20 cellular contexts compared by ENCODE assay signal in genomic region chr14:24871302-24871701, GRCh38.
DNase-seq lines count a peak whose midpoint lies in the region; ATAC-seq and TF ChIP-seq lines count a peak whose summit lies in the region.
"Had no signal": no experiment of that assay in that cellular context is flagged by ENCODE, and none has a peak within 500 bp of the region (broad histone marks: within the 10 kb centered on the region; RNA-seq: fewer than 3 reads in every experiment).

No MANE protein-coding gene starts in this region.

- H3K4me3 ChIP-seq in fibroblast of villous mesenchyme (ENCODE audit: low read depth, low read length) (no peak overlapping the region), mucosa of descending colon (no peak overlapping the region), osteoblast (ENCODE audit: insufficient read depth, low read length) (no peak overlapping the region)
- H3K4me3 ChIP-seq: K562, SJSA1 had no signal

- H3K9me3 ChIP-seq in mucosa of descending colon = no peaks in the 10 kb centered on the region
- no peaks in the 10 kb centered on the region for H3K9me3 ChIP-seq in osteoblast (ENCODE audit: low read depth, low read length)
- H3K9me3 ChIP-seq: SJSA1 had no signal

- no peaks in the 10 kb centered on the region for H3K79me2 ChIP-seq in osteoblast (ENCODE audit: insufficient read depth, low read length)

- H2AFZ ChIP-seq in osteoblast (ENCODE audit: low read length) = no peak overlapping the region

- intact Hi-C loops in mucosa of descending colon (cut with DNase I, micrococcal nuclease) = no loop called here

- H3K36me3 ChIP-seq in mucosa of descending colon (ENCODE audit: low read depth) (no peaks in the 10 kb centered on the region), osteoblast (ENCODE audit: insufficient read depth, low read length) (no peaks in the 10 kb centered on the region)
- H3K36me3 ChIP-seq: SJSA1 had no signal

- no peak for TF ChIP-seq CTCF in fibroblast of villous mesenchyme (IDR thresholded peaks at IDR 0.05; ENCODE audit: insufficient read depth, low read depth, low read length)
- TF ChIP-seq CTCF in mucosa of descending colon (IDR thresholded peaks at IDR 0.05) = no peak
- no peak for TF ChIP-seq CTCF in osteoblast (IDR thresholded peaks at IDR 0.05; ENCODE audit: extremely low read depth, low read depth, low read length)

- peak; percentile 37 for ATAC-seq in mucosa of descending colon
- ATAC-seq: HCT116, K562 had no signal

- peak; percentile 31 for DNase-seq in EL
- DNase-seq in amniotic epithelial cell (ENCODE audit: low read depth) = peak; percentile 35
- DNase-seq in fibroblast of villous mesenchyme (ENCODE audit: low read depth) = peak; percentile 34
- no peak for DNase-seq in mucosa of descending colon
- DNase-seq in HPDE6-E6E7 (ENCODE audit: extremely low spot score) = no peak
- DNase-seq in NCI-H2171 treated with DMSO at 0.1 percent for 48 hours (lab: John Stamatoyannopoulos, UW) = no peak
- no peak for DNase-seq in osteoblast (ENCODE audit: insufficient read length, low spot score, missing footprints)
- DNase-seq in activated CD4-positive, alpha-beta T cell treated with anti-CD3 and anti-CD28 coated beads for 4 hours = no peak
- DNase-seq: GOT3, Kasumi-1, NCI-H1092 treated with DMSO at 0.1 percent for 48 hours, NCI-H1436, NCI-H187 treated with DMSO at 0.1 percent for 48 hours, NCI-H510A, NCI-H69, Right ventricle myocardium superior, RPMI8226 had no signal

- H3K27me3 ChIP-seq in osteoblast (ENCODE audit: insufficient read depth, low read length) = no peaks in the 10 kb centered on the region
- H3K27me3 ChIP-seq: SJSA1 had no signal

- H3K4me1 ChIP-seq in mucosa of descending colon (ENCODE audit: low read depth) (peaks cover 5% of the 10 kb centered on the region), osteoblast (ENCODE audit: insufficient read depth, low read length) (no peaks in the 10 kb centered on the region)

- no peak overlapping the region for H3K4me2 ChIP-seq in osteoblast (ENCODE audit: insufficient read depth, low read length)

- no peak overlapping the region for H3K27ac ChIP-seq in osteoblast (ENCODE audit: low read depth, low read length)
- H3K27ac ChIP-seq: SJSA1 had no signal

- H4K20me1 ChIP-seq in osteoblast (ENCODE audit: insufficient read depth, low read length) = no peaks in the 10 kb centered on the region

Comparison
In these comparisons a context has a peak if more than half of its experiments do, and no peak if none do; other contexts are left out.
1. DNase-seq: peak in EL (single experiment), amniotic epithelial cell (single experiment) and fibroblast of villous mesenchyme (single experiment); none in mucosa of descending colon (0 of 3), HPDE6-E6E7 (single experiment), NCI-H2171 treated with DMSO at 0.1 percent for 48 hours (single experiment), osteoblast (single experiment) and activated CD4-positive, alpha-beta T cell treated with anti-CD3 and anti-CD28 coated beads for 4 hours (0 of 2).